Comparison of ENCODE assay signal across 22 cellular contexts in genomic region chr2:159454185-159454584, GRCh38.
DNase-seq lines count a peak whose midpoint lies in the region; ATAC-seq, FAIRE-seq and TF ChIP-seq lines count a peak whose summit lies in the region.
"Had no signal": no experiment of that assay in that cellular context is flagged by ENCODE, and none has a peak within 500 bp of the region (broad histone marks: within the 10 kb centered on the region; RNA-seq: fewer than 3 reads in every experiment).

No MANE protein-coding gene starts in this region.

- peaks cover 3% of the 10 kb centered on the region for H3K9me3 Mint-ChIP-seq in activated CD4-positive, alpha-beta T cell treated with anti-CD3 and anti-CD28 coated beads, Interleukin-2, amount 10 ng/mL, durations not matched to agents 7 days and 5 days
- H3K9me3 Mint-ChIP-seq: activated naive CD4-positive, alpha-beta T cell treated with anti-CD3 and anti-CD28 coated beads, Interleukin-2, amount 50 U/mL, for 72 hours; endodermal cell; IgD-negative memory B cell had no signal

- H3K27me3 Mint-ChIP-seq in activated CD4-positive, alpha-beta T cell treated with anti-CD3 and anti-CD28 coated beads, Interleukin-2, amount 10 ng/mL, durations not matched to agents 7 days and 5 days, result no peaks in the 10 kb centered on the region
- H3K27me3 Mint-ChIP-seq: activated CD4-positive, alpha-beta T cell treated with anti-CD3 and anti-CD28 coated beads for 36 hours; activated CD8-positive, alpha-beta memory T cell treated with anti-CD3 and anti-CD28 coated beads, Interleukin-2, amount 10 ng/mL, durations not matched to agents 7 days and 5 days; brain; IgD-negative memory B cell had no signal

- H3K4me2 ChIP-seq in K562 (ENCODE audit: insufficient read depth, low read length), result no peak overlapping the region
- H3K4me2 ChIP-seq: BLaER1 had no signal

- no peak for TF ChIP-seq EP300 in K562 (IDR thresholded peaks at IDR 0.05; ENCODE audit: low read length)

- H3K27ac ChIP-seq in K562 (ENCODE audit: extremely low read depth, low read depth, low read length), result no peak overlapping the region
- H3K27ac ChIP-seq: BLaER1, coronary artery, HL-60 had no signal

- peak; percentile 93 for FAIRE-seq in HTR-8/SVneo (lab: Jason Lieb, UNC)
- no peak for FAIRE-seq in K562 (lab: Jason Lieb, UNC)
- FAIRE-seq: islet of Langerhans had no signal

- H3K9me1 ChIP-seq in K562 (ENCODE audit: control insufficient read depth, insufficient read depth, low read length), result no peaks in the 10 kb centered on the region

- H3K27ac Mint-ChIP-seq in activated CD4-positive, alpha-beta T cell treated with anti-CD3 and anti-CD28 coated beads, Interleukin-2, amount 10 ng/mL, durations not matched to agents 7 days and 5 days, result no peak overlapping the region
- H3K27ac Mint-ChIP-seq: activated CD4-positive, alpha-beta T cell treated with anti-CD3 and anti-CD28 coated beads for 36 hours; activated CD8-positive, alpha-beta memory T cell treated with anti-CD3 and anti-CD28 coated beads, Interleukin-2, amount 10 ng/mL, durations not matched to agents 7 days and 5 days; activated naive CD4-positive, alpha-beta T cell treated with anti-CD3 and anti-CD28 coated beads, Interleukin-2, amount 50 U/mL, for 72 hours; brain; IgD-negative memory B cell had no signal

- H2AFZ ChIP-seq in K562 (ENCODE audit: low read depth, low read length), result no peak overlapping the region

- intact Hi-C loops in K562 (cut with micrococcal nuclease), result no loop called here

- ATAC-seq in K562, result peak; percentile 46
- ATAC-seq: activated CD4-positive, alpha-beta T cell treated with anti-CD3 and anti-CD28 coated beads for 36 hours; activated CD8-positive, alpha-beta memory T cell treated with anti-CD3 and anti-CD28 coated beads, Interleukin-2, amount 10 ng/mL, durations not matched to agents 7 days and 5 days; activated naive CD4-positive, alpha-beta T cell treated with anti-CD3 and anti-CD28 coated beads, Interleukin-2, amount 50 U/mL, for 72 hours had no signal

- H3K4me1 Mint-ChIP-seq in activated CD4-positive, alpha-beta T cell treated with anti-CD3 and anti-CD28 coated beads, Interleukin-2, amount 10 ng/mL, durations not matched to agents 7 days and 5 days, result peaks cover 30% of the 10 kb centered on the region

- no peaks in the 10 kb centered on the region for H3K36me3 ChIP-seq in K562 (ENCODE audit: control insufficient read depth, insufficient read depth, low read length)
- H3K36me3 ChIP-seq: BLaER1 had no signal

- H3K36me3 Mint-ChIP-seq in activated CD4-positive, alpha-beta T cell treated with anti-CD3 and anti-CD28 coated beads, Interleukin-2, amount 10 ng/mL, durations not matched to agents 7 days and 5 days (ENCODE audit: low read depth), result no peaks in the 10 kb centered on the region
- H3K36me3 Mint-ChIP-seq: activated CD8-positive, alpha-beta memory T cell treated with anti-CD3 and anti-CD28 coated beads, Interleukin-2, amount 10 ng/mL, durations not matched to agents 7 days and 5 days; activated naive CD4-positive, alpha-beta T cell treated with anti-CD3 and anti-CD28 coated beads, Interleukin-2, amount 50 U/mL, for 72 hours; IgD-negative memory B cell had no signal

- BruUV-seq in K562 (replicated peaks; lab: Mats Ljungman, UMichigan), result no TSS peak

- H4K20me1 ChIP-seq in K562 (replicated peaks; ENCODE audit: control insufficient read depth, insufficient read depth, low read length), result no peaks in the 10 kb centered on the region
- H4K20me1 ChIP-seq: BLaER1 had no signal

- no peak for TF ChIP-seq CTCF in K562 (IDR thresholded peaks at IDR 0.05 in 2 of 3, conservative IDR thresholded peaks at IDR 0.05 in 1 of 3; ENCODE audit: insufficient read depth in 2 of 3, low read depth in 1 of 3, low read length in 3 of 3)

- H3K4me3 ChIP-seq in K562, result no peak overlapping the region
- H3K4me3 ChIP-seq: BLaER1, coronary artery had no signal

- DNase-seq in NCI-H748 (lab: John Stamatoyannopoulos, UW; ENCODE audit: unreplicated experiment) (peak; percentile 26), NCI-H748 treated with DMSO at 0.1 percent for 48 hours (lab: John Stamatoyannopoulos, UW) (no peak), HTR-8/SVneo (ENCODE audit: insufficient read length, low spot score) (no peak), K562 (ENCODE audit: extremely low read depth in 1 of 4, low spot score in 3 of 4) (no peak), kidney tubule cell (ENCODE audit: low spot score) (peak; percentile 52), NOMO-1 treated with DMSO at 0.1 percent for 48 hours (lab: John Stamatoyannopoulos, UW; ENCODE audit: unreplicated experiment) (no peak), hippocampal formation (lab: John Stamatoyannopoulos, UW) (no peak)
- DNase-seq in activated CD4-positive, alpha-beta T cell treated with anti-CD3 and anti-CD28 coated beads, Interleukin-2, amount 10 ng/mL, durations not matched to agents 7 days and 5 days, result no peak
- DNase-seq: activated CD4-positive, alpha-beta T cell treated with anti-CD3 and anti-CD28 coated beads for 36 hours; activated CD8-positive, alpha-beta memory T cell treated with anti-CD3 and anti-CD28 coated beads, Interleukin-2, amount 10 ng/mL, durations not matched to agents 7 days and 5 days; Calu3; endodermal cell; NCI-H187 treated with DMSO at 0.1 percent for 48 hours; NCI-H345; stimulated activated CD4-positive, alpha-beta T cell treated with anti-CD3 and anti-CD28 coated beads, Interleukin-15, amount 100 ng/mL, for 24 hours had no signal

- POLR2A ChIA-PET in K562 (lab: Yijun Ruan, JAX), result no interaction called here
- POLR2A ChIA-PET in activated CD4-positive, alpha-beta T cell treated with anti-CD3 and anti-CD28 coated beads, Interleukin-2, amount 10 ng/mL, durations not matched to agents 7 days and 5 days (lab: Charles Lee), result no interaction called here

- no peaks in the 10 kb centered on the region for H3K79me2 ChIP-seq in K562 (ENCODE audit: control insufficient read depth, insufficient read depth, low read length)

- no peaks in the 10 kb centered on the region for H3K9me3 ChIP-seq in K562 (replicated peaks; ENCODE audit: control insufficient read depth, insufficient read depth, low read depth, low read length)
- H3K9me3 ChIP-seq: BLaER1 had no signal

- H3K4me1 ChIP-seq in K562 (replicated peaks in 1 of 2; ENCODE audit: control insufficient read depth in 2 of 2, insufficient read depth in 2 of 2, low read length in 2 of 2), result peaks cover 0 to 7% of the 10 kb centered on the region in 2 experiments; a peak in 2 of 5 replicates
- H3K4me1 ChIP-seq: BLaER1 had no signal

- CTCF ChIA-PET in K562 (lab: Yijun Ruan, JAX; ENCODE audit: low intra/inter-chr PET ratio), result no interaction called here
- CTCF ChIA-PET in activated CD4-positive, alpha-beta T cell treated with anti-CD3 and anti-CD28 coated beads, Interleukin-2, amount 10 ng/mL, durations not matched to agents 7 days and 5 days (lab: Charles Lee), result no interaction called here

- no peak overlapping the region for H3K4me3 Mint-ChIP-seq in activated CD4-positive, alpha-beta T cell treated with anti-CD3 and anti-CD28 coated beads, Interleukin-2, amount 10 ng/mL, durations not matched to agents 7 days and 5 days
- H3K4me3 Mint-ChIP-seq: activated CD4-positive, alpha-beta T cell treated with anti-CD3 and anti-CD28 coated beads for 36 hours; activated CD8-positive, alpha-beta memory T cell treated with anti-CD3 and anti-CD28 coated beads, Interleukin-2, amount 10 ng/mL, durations not matched to agents 7 days and 5 days; brain; endodermal cell; IgD-negative memory B cell had no signal

- no peak overlapping the region for H3K9ac ChIP-seq in K562 (ENCODE audit: insufficient read depth in 1 of 2, low read depth in 2 of 2, low read length in 2 of 2)
- H3K9ac ChIP-seq: BLaER1 had no signal

- H3K27me3 ChIP-seq in K562 (ENCODE audit: control insufficient read depth in 2 of 2, insufficient read depth in 2 of 2, low read length in 2 of 2), result no peaks in the 10 kb centered on the region
- H3K27me3 ChIP-seq: BLaER1 had no signal

- no peak for TF ChIP-seq RAD21 in K562 (CRISPR knock-in tag; conservative IDR thresholded peaks at IDR 0.05 in 1 of 2, IDR thresholded peaks at IDR 0.05 in 1 of 2)

- TF ChIP-seq POLR2A in K562 (conservative IDR thresholded peaks at IDR 0.05), result no peak

- in situ Hi-C loops in K562 (cut with MboI), result no loop called here

TF ChIP-seq in K562, 482 proteins besides CTCF, POLR2A, EP300 and RAD21:
- no peak for TF ChIP-seq RBM17 (IDR thresholded peaks at IDR 0.05; ENCODE audit: borderline replicate concordance, low read depth, low read length)

Comparison
In these comparisons a context has a peak if more than half of its experiments do, and no peak if none do; other contexts are left out.
1. DNase-seq: peak in NCI-H748 (single experiment) and kidney tubule cell (single experiment); none in NCI-H748 treated with DMSO at 0.1 percent for 48 hours (single experiment), HTR-8/SVneo (single experiment), K562 (0 of 4), activated CD4-positive, alpha-beta T cell treated with anti-CD3 and anti-CD28 coated beads, Interleukin-2, amount 10 ng/mL, durations not matched to agents 7 days and 5 days (single experiment), NOMO-1 treated with DMSO at 0.1 percent for 48 hours (single experiment) and hippocampal formation (0 of 2).